Comparison of ENCODE assay signal across 3 cellular contexts in the genomic region with DNA sequence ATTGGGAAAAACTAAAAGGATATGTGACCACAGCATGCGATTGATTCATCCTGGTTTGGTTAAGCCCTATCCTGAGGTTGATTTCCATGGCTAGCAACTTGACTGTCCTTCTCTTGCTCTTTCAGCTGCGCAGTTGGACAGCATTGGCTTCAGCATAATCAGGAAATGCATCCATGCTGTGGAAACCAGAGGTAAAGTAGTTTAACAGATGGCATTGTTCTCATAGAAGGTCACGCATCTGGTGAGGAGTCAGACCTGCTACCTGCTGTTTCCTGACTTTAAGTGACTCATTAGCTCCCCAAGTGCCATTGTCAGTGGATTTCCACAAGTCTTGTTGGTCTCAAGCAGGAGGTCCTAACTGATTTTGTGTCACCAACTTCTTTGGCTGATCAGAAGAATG.
A peak's percentile ranks its signal among the peaks of the same experiment; 100 is the strongest.
TF ChIP-seq lines count a peak whose summit lies in the region.

No MANE protein-coding gene starts in this region.

TF ChIP-seq in liver, 16 proteins besides CTCF, POLR2A, EP300 and RAD21:
- TF ChIP-seq YY1 (IDR thresholded peaks at IDR 0.05) (no peak), NR2F2 (IDR thresholded peaks at IDR 0.05) (peak; percentile 21)

TF ChIP-seq in HepG2, 621 proteins besides CTCF, POLR2A, EP300 and RAD21:
- TF ChIP-seq KLF16 (CRISPR knock-in tag; IDR thresholded peaks at IDR 0.05) (no peak), RFX1 (IDR thresholded peaks at IDR 0.05) (no peak), REPIN1 (CRISPR knock-in tag; IDR thresholded peaks at IDR 0.05; ENCODE audit: borderline replicate concordance, low read depth) (no peak), ZNF724P (CRISPR knock-in tag; IDR thresholded peaks at IDR 0.05; ENCODE audit: borderline replicate concordance) (no peak), ETV6 (CRISPR knock-in tag; conservative IDR thresholded peaks at IDR 0.05) (no peak), RFX3 (CRISPR knock-in tag; IDR thresholded peaks at IDR 0.05) (no peak), NFIC (IDR thresholded peaks at IDR 0.05; ENCODE audit: low read length) (no peak), GABPA (IDR thresholded peaks at IDR 0.05; ENCODE audit: low read depth, low read length) (no peak), GABPA (CRISPR knock-in tag; IDR thresholded peaks at IDR 0.05; ENCODE audit: low read depth) (no peak), SNAPC2 (CRISPR knock-in tag; IDR thresholded peaks at IDR 0.05) (no peak)
- TF ChIP-seq, protein P1, sequence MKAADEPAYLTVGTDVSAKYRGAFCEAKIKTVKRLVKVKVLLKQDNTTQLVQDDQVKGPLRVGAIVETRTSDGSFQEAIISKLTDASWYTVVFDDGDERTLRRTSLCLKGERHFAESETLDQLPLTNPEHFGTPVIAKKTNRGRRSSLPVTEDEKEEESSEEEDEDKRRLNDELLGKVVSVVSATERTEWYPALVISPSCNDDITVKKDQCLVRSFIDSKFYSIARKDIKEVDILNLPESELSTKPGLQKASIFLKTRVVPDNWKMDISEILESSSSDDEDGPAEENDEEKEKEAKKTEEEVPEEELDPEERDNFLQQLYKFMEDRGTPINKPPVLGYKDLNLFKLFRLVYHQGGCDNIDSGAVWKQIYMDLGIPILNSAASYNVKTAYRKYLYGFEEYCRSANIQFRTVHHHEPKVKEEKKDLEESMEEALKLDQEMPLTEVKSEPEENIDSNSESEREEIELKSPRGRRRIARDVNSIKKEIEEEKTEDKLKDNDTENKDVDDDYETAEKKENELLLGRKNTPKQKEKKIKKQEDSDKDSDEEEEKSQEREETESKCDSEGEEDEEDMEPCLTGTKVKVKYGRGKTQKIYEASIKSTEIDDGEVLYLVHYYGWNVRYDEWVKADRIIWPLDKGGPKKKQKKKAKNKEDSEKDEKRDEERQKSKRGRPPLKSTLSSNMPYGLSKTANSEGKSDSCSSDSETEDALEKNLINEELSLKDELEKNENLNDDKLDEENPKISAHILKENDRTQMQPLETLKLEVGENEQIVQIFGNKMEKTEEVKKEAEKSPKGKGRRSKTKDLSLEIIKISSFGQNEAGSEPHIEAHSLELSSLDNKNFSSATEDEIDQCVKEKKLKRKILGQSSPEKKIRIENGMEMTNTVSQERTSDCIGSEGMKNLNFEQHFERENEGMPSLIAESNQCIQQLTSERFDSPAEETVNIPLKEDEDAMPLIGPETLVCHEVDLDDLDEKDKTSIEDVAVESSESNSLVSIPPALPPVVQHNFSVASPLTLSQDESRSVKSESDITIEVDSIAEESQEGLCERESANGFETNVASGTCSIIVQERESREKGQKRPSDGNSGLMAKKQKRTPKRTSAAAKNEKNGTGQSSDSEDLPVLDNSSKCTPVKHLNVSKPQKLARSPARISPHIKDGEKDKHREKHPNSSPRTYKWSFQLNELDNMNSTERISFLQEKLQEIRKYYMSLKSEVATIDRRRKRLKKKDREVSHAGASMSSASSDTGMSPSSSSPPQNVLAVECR (CRISPR knock-in tag; IDR thresholded peaks at IDR 0.05; ENCODE audit: borderline replicate concordance): no peak
- TF ChIP-seq, protein P2, sequence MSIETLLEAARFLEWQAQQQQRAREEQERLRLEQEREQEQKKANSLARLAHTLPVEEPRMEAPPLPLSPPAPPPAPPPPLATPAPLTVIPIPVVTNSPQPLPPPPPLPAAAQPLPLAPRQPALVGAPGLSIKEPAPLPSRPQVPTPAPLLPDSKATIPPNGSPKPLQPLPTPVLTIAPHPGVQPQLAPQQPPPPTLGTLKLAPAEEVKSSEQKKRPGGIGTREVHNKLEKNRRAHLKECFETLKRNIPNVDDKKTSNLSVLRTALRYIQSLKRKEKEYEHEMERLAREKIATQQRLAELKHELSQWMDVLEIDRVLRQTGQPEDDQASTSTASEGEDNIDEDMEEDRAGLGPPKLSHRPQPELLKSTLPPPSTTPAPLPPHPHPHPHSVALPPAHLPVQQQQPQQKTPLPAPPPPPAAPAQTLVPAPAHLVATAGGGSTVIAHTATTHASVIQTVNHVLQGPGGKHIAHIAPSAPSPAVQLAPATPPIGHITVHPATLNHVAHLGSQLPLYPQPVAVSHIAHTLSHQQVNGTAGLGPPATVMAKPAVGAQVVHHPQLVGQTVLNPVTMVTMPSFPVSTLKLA (IDR thresholded peaks at IDR 0.05): no peak
- TF ChIP-seq, protein P3, sequence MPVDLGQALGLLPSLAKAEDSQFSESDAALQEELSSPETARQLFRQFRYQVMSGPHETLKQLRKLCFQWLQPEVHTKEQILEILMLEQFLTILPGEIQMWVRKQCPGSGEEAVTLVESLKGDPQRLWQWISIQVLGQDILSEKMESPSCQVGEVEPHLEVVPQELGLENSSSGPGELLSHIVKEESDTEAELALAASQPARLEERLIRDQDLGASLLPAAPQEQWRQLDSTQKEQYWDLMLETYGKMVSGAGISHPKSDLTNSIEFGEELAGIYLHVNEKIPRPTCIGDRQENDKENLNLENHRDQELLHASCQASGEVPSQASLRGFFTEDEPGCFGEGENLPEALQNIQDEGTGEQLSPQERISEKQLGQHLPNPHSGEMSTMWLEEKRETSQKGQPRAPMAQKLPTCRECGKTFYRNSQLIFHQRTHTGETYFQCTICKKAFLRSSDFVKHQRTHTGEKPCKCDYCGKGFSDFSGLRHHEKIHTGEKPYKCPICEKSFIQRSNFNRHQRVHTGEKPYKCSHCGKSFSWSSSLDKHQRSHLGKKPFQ (CRISPR knock-in tag; IDR thresholded peaks at IDR 0.05; ENCODE audit: insufficient replicate concordance): no peak

TF ChIP-seq in SK-N-SH, 30 proteins besides CTCF, POLR2A, EP300 and RAD21:
- TF ChIP-seq, protein P4, sequence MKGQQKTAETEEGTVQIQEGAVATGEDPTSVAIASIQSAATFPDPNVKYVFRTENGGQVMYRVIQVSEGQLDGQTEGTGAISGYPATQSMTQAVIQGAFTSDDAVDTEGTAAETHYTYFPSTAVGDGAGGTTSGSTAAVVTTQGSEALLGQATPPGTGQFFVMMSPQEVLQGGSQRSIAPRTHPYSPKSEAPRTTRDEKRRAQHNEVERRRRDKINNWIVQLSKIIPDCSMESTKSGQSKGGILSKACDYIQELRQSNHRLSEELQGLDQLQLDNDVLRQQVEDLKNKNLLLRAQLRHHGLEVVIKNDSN (IDR thresholded peaks at IDR 0.05; ENCODE audit: borderline replicate concordance, low read depth): no peak
- TF ChIP-seq, protein P5, sequence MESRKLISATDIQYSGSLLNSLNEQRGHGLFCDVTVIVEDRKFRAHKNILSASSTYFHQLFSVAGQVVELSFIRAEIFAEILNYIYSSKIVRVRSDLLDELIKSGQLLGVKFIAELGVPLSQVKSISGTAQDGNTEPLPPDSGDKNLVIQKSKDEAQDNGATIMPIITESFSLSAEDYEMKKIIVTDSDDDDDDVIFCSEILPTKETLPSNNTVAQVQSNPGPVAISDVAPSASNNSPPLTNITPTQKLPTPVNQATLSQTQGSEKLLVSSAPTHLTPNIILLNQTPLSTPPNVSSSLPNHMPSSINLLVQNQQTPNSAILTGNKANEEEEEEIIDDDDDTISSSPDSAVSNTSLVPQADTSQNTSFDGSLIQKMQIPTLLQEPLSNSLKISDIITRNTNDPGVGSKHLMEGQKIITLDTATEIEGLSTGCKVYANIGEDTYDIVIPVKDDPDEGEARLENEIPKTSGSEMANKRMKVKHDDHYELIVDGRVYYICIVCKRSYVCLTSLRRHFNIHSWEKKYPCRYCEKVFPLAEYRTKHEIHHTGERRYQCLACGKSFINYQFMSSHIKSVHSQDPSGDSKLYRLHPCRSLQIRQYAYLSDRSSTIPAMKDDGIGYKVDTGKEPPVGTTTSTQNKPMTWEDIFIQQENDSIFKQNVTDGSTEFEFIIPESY (IDR thresholded peaks at IDR 0.05; ENCODE audit: borderline replicate concordance, low read depth): no peak
- TF ChIP-seq CHD2 (IDR thresholded peaks at IDR 0.05; ENCODE audit: low read length, partially characterized antibody) (no peak), FOXJ3 (CRISPR knock-in tag; IDR thresholded peaks at IDR 0.05) (no peak), JUND (IDR thresholded peaks at IDR 0.05) (no peak), ELF1 (IDR thresholded peaks at IDR 0.05) (no peak), FOSL2 (IDR thresholded peaks at IDR 0.05; ENCODE audit: borderline replicate concordance, low read depth) (no peak), RFX5 (IDR thresholded peaks at IDR 0.05; ENCODE audit: low read length) (no peak), SIN3A (IDR thresholded peaks at IDR 0.05; ENCODE audit: borderline replicate concordance, low read depth, low read length) (no peak), RXRA (IDR thresholded peaks at IDR 0.05; ENCODE audit: borderline replicate concordance, low read depth) (no peak)
- TF ChIP-seq, protein P6, sequence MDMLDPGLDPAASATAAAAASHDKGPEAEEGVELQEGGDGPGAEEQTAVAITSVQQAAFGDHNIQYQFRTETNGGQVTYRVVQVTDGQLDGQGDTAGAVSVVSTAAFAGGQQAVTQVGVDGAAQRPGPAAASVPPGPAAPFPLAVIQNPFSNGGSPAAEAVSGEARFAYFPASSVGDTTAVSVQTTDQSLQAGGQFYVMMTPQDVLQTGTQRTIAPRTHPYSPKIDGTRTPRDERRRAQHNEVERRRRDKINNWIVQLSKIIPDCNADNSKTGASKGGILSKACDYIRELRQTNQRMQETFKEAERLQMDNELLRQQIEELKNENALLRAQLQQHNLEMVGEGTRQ (IDR thresholded peaks at IDR 0.05; ENCODE audit: borderline replicate concordance, low read depth, low read length): no peak
TF ChIP-seq in SK-N-SH: peak in this region for 0.
